ENCODE assay signal across 16 cellular contexts in genomic region chr12:2967651-2968050, GRCh38. TPM values are rescaled to one million over a fixed set of nuclear protein-coding genes. Genes with fewer than 3 reads are reported as not detected.
"Had no signal": no experiment of that assay in that cellular context is flagged by ENCODE, and none has a peak within 500 bp of the region (broad histone marks: within the 10 kb centered on the region; RNA-seq: fewer than 3 reads in every experiment).

No MANE protein-coding gene starts in this region.

- H3K4me3 Mint-ChIP-seq: natural killer cell, neural crest cell had no signal

- H3K4me2 ChIP-seq: hepatocyte, smooth muscle cell had no signal

- H3K27ac ChIP-seq: hepatocyte, ovary, right atrium auricular region, tibial nerve had no signal

- H3K27me3 ChIP-seq: hepatocyte, ovary, right atrium auricular region, tibial nerve had no signal

- H3K36me3 ChIP-seq: ovary, right atrium auricular region, tibial nerve had no signal

- H3K4me3 ChIP-seq: hepatocyte, ovary, right atrium auricular region, smooth muscle cell, tibial nerve had no signal

- H3K36me3 Mint-ChIP-seq: natural killer cell had no signal

- H3K9me3 ChIP-seq: ovary, right atrium auricular region, tibial nerve had no signal

- ATAC-seq: left cardiac atrium; natural killer cell; stimulated activated naive CD8-positive, alpha-beta T cell treated with anti-CD3 and anti-CD28 coated beads, Interleukin-15, Interleukin-2, amounts not matched to agents 100 U/mL and 50 U/mL, for 24 hours had no signal

- H3K4me1 Mint-ChIP-seq: natural killer cell had no signal

- H3K9me3 Mint-ChIP-seq: natural killer cell, neural crest cell had no signal

- H2AFZ ChIP-seq: hepatocyte had no signal

- DNase-seq: dermis blood vessel endothelial cell; erythroblast; foreskin melanocyte; head of caudate nucleus; kidney; left cardiac atrium; natural killer cell; ovary; stimulated activated CD4-positive, alpha-beta T cell treated with anti-CD3 and anti-CD28 coated beads, Interleukin-2, amount 100 ng/mL, for 48 hours; stimulated activated naive CD8-positive, alpha-beta T cell treated with anti-CD3 and anti-CD28 coated beads, Interleukin-15, Interleukin-2, amounts not matched to agents 100 U/mL and 50 U/mL, for 24 hours had no signal

- H3K27ac Mint-ChIP-seq: natural killer cell had no signal

RNA-seq across cellular contexts. Expression of gene TEAD4, which starts 8.5 kb away (rescaled TPM):
- total RNA-seq: mononuclear cell, natural killer cell had no signal
